ENCODE assay signal across 8 cellular contexts in genomic region chr6:125791151-125791819, GRCh38. TPM values are rescaled to one million over a fixed set of nuclear protein-coding genes. Genes with fewer than 3 reads are reported as not detected.
DNase-seq lines count a peak whose midpoint lies in the region; ATAC-seq and TF ChIP-seq lines count a peak whose summit lies in the region.

No MANE protein-coding gene starts in this region.

- DNase-seq in NCI-H1436 (lab: John Stamatoyannopoulos, UW) (peak; percentile 24), NCI-H1436 treated with DMSO at 0.1 percent for 48 hours (lab: John Stamatoyannopoulos, UW) (no peak), H7 (peak; percentile 50), LHCN-M2 (ENCODE audit: low read depth) (peak; percentile 65), body of pancreas (peak; percentile 50 to 70 (median 61)), skeletal muscle cell (ENCODE audit: low read depth) (no peak)

- ATAC-seq in SK-N-SH treated with all-trans-retinoic acid at 6 μM for 48 hours: peak; percentile 72
- peak; percentile 54 for ATAC-seq in body of pancreas

- H3K27ac ChIP-seq in body of pancreas (peak overlapping the region; percentile 90 to 97 (median 94)), iPS-18a (ENCODE audit: low read length) (no peak overlapping the region)

- H3K4me1 ChIP-seq in body of pancreas (peaks cover 29% of the 10 kb centered on the region), iPS-18a (ENCODE audit: control insufficient read depth, low read depth, low read length) (peaks cover 29% of the 10 kb centered on the region)

- H3K9me3 ChIP-seq in body of pancreas (no peaks in the 10 kb centered on the region), iPS-18a (ENCODE audit: control insufficient read depth, low read depth, low read length) (no peaks in the 10 kb centered on the region)

- H3K36me3 ChIP-seq in H7 (replicated peaks; ENCODE audit: control insufficient read depth, insufficient read depth, low read length) (no peaks in the 10 kb centered on the region), body of pancreas (replicated peaks in 1 of 2; ENCODE audit: insufficient read depth in 1 of 2, low read depth in 2 of 2) (no peaks in the 10 kb centered on the region), iPS-18a (ENCODE audit: control insufficient read depth, low read depth, low read length) (no peaks in the 10 kb centered on the region)

- H3K27me3 ChIP-seq in H7 (ENCODE audit: control insufficient read depth, insufficient read depth, low read length) (no peaks in the 10 kb centered on the region; the same call in 1 of the 2 replicates), body of pancreas (no peaks in the 10 kb centered on the region), iPS-18a (ENCODE audit: control insufficient read depth, insufficient read depth, low read length) (peaks cover 12% of the 10 kb centered on the region)

- H3K9ac ChIP-seq in iPS-18a (ENCODE audit: low read length): peak overlapping the region; percentile 76

- H3K4me3 ChIP-seq in H7 (ENCODE audit: insufficient read depth, low read depth, low read length): peak overlapping the region; percentile 77
- H3K4me3 ChIP-seq in body of pancreas: peak overlapping the region; percentile 72 to 84
- H3K4me3 ChIP-seq in iPS-18a (ENCODE audit: low read length): peak overlapping the region; percentile 96
- peak overlapping the region; percentile 86 for H3K4me3 ChIP-seq in skeletal muscle cell (ENCODE audit: low read depth, low read length)

- peak in 2 of 3 donors; percentile 1 to 9 for TF ChIP-seq POLR2A in body of pancreas (IDR thresholded peaks at IDR 0.05)

- WGBS in body of pancreas, 2 donors: 0 to 1% methylated on average over 18 to 28 of the region's 28 CpGs

- TF ChIP-seq CTCF in body of pancreas (IDR thresholded peaks at IDR 0.05): peak; percentile 8 to 74 (median 53)

- intact Hi-C loops in body of pancreas (cut with DNase I): loop anchor here (10.0 kb wide), 1 partner anchor 174 kb away; no protein-coding TSS in a partner anchor

TF ChIP-seq in SK-N-SH treated with all-trans-retinoic acid at 6 μM for 48 hours, 23 proteins besides CTCF, POLR2A, EP300 and RAD21:
- TF ChIP-seq PATZ1 (CRISPR knock-in tag; IDR thresholded peaks at IDR 0.05; ENCODE audit: borderline replicate concordance) (no peak), ESRRG (CRISPR knock-in tag; IDR thresholded peaks at IDR 0.05) (no peak), ZFP3 (CRISPR knock-in tag; IDR thresholded peaks at IDR 0.05) (no peak), ZFP30 (CRISPR knock-in tag; IDR thresholded peaks at IDR 0.05) (no peak), ZC3H10 (CRISPR knock-in tag; IDR thresholded peaks at IDR 0.05) (no peak), ZNF565 (CRISPR knock-in tag; conservative IDR thresholded peaks at IDR 0.05; ENCODE audit: low read depth) (no peak), TCF4 (CRISPR knock-in tag; IDR thresholded peaks at IDR 0.05; ENCODE audit: borderline replicate concordance) (no peak), TOX (CRISPR knock-in tag; IDR thresholded peaks at IDR 0.05; ENCODE audit: borderline replicate concordance) (no peak), TSHZ2 (CRISPR knock-in tag; IDR thresholded peaks at IDR 0.05) (no peak), POU6F1 (CRISPR knock-in tag; IDR thresholded peaks at IDR 0.05; ENCODE audit: borderline replicate concordance, low read depth) (no peak), RARB (CRISPR knock-in tag; IDR thresholded peaks at IDR 0.05) (no peak), CSRNP3 (CRISPR knock-in tag; IDR thresholded peaks at IDR 0.05) (no peak), ISL1 (CRISPR knock-in tag; IDR thresholded peaks at IDR 0.05) (no peak), PPARA (CRISPR knock-in tag; IDR thresholded peaks at IDR 0.05; ENCODE audit: borderline replicate concordance) (no peak), SNAI2 (CRISPR knock-in tag; IDR thresholded peaks at IDR 0.05) (no peak)

RNA-seq across cellular contexts. Expression of gene NCOA7, which starts 0.5 kb away (rescaled TPM):
- 3.0 and 4.1 TPM in 2 replicates for total RNA-seq in H7 (2014; rRNA removed; shearing (Covaris generic))
- total RNA-seq in LHCN-M2 (2014; rRNA removed): 8.0 and 10.1 TPM in 2 replicates
- polyA plus RNA-seq in LHCN-M2 (2012): 3.2 TPM
- total RNA-seq in body of pancreas: 10 to 100 TPM; 26.5 to 30.0 TPM

RNA-seq across cellular contexts. Expression of gene HEY2, which starts 41.9 kb away (rescaled TPM):
- total RNA-seq in H7 (2014; rRNA removed; shearing (Covaris generic)): 19.3 and 30.4 TPM in 2 replicates
- not detected in 2 replicates for total RNA-seq in LHCN-M2 (2014; rRNA removed)
- polyA plus RNA-seq in LHCN-M2 (2012): not detected
- total RNA-seq in body of pancreas: 1 to 10 TPM; 2.6 to 7.3 TPM

Comparison
In these comparisons a context has a peak if more than half of its experiments do, and no peak if none do; other contexts are left out.
1. DNase-seq: peak in NCI-H1436 (single experiment), H7 (single experiment), LHCN-M2 (single experiment) and body of pancreas (4 of 4); none in NCI-H1436 treated with DMSO at 0.1 percent for 48 hours (single experiment) and skeletal muscle cell (single experiment).
2. Peak in every context shown above with its lines, with median percentiles within 50 percentile points of each other: H3K4me3 ChIP-seq.